In genomic region chr20:45253260-45253659, GRCh38 we compare ENCODE assay signal across 28 cellular contexts. TPM values are rescaled to one million over a fixed set of nuclear protein-coding genes. Genes with fewer than 3 reads are reported as not detected.
A peak's percentile ranks its signal among the peaks of the same experiment; 100 is the strongest.
DNase-seq lines count a peak whose midpoint lies in the region; ATAC-seq, FAIRE-seq and TF ChIP-seq lines count a peak whose summit lies in the region.
"Had no signal": no experiment of that assay in that cellular context is flagged by ENCODE, and none has a peak within 500 bp of the region (broad histone marks: within the 10 kb centered on the region; RNA-seq: fewer than 3 reads in every experiment).

No MANE protein-coding gene starts in this region.

- no peak for TF ChIP-seq EP300 in upper lobe of left lung (IDR thresholded peaks at IDR 0.05)

- TF ChIP-seq CTCF in breast epithelium (IDR thresholded peaks at IDR 0.05) (no peak), lung (IDR thresholded peaks at IDR 0.05; ENCODE audit: control extremely low read depth, extremely low read depth) (no peak), upper lobe of left lung (IDR thresholded peaks at IDR 0.05) (no peak)

- no peak for DNase-seq in HTR-8/SVneo (ENCODE audit: insufficient read length, low spot score)
- no peak for DNase-seq in breast epithelium (ENCODE audit: low spot score in 2 of 2)
- DNase-seq in lung (ENCODE audit: low spot score): no peak
- no peak for DNase-seq in upper lobe of left lung
- DNase-seq in stimulated activated CD4-positive, alpha-beta T cell treated with anti-CD3 and anti-CD28 coated beads, Interleukin-4, amount 100 ng/mL, for 24 hours: no peak
- no peak for DNase-seq in GM19240 (ENCODE audit: insufficient read length, low spot score)
- no peak for DNase-seq in stimulated activated CD4-positive, alpha-beta T cell treated with anti-CD3 and anti-CD28 coated beads, Interleukin-4, amount 100 ng/mL, for 4 hours
- DNase-seq: activated CD4-positive, alpha-beta T cell treated with anti-CD3 and anti-CD28 coated beads for 4 hours; activated naive CD8-positive, alpha-beta T cell treated with anti-CD3 and anti-CD28 coated beads, Interleukin-2, amount 50 U/mL, for 24 hours; activated T-cell treated with anti-CD3 and anti-CD28 coated beads, Interleukin-2, amount 50 U/mL, for 48 hours; cerebellar nuclear complex; DMS79; islet precursor cell; NCI-H1436; NCI-H2081 treated with DMSO at 0.1 percent for 48 hours; NCI-H446 treated with DMSO at 0.1 percent for 48 hours; Right ventricle myocardium superior; sigmoid colon; stimulated activated naive CD8-positive, alpha-beta T cell treated with anti-CD3 and anti-CD28 coated beads, Interleukin-15, Interleukin-2, amounts not matched to agents 100 U/mL and 50 U/mL, for 24 hours had no signal

- H3K27ac ChIP-seq in breast epithelium (peak overlapping the region; percentile 85 to 88), lung (ENCODE audit: low read depth in 1 of 2, low read length in 1 of 2) (peak overlapping the region in 1 of 2 donors; percentile 63), upper lobe of left lung (peak overlapping the region in 3 of 4 donors; percentile 83)

- H3K27me3 ChIP-seq in breast epithelium: no peaks in the 10 kb centered on the region
- H3K27me3 ChIP-seq in lung (ENCODE audit: control insufficient read depth, insufficient read depth): no peaks in the 10 kb centered on the region
- H3K27me3 ChIP-seq in upper lobe of left lung: no peaks in the 10 kb centered on the region

- no peaks in the 10 kb centered on the region for H3K36me3 ChIP-seq in breast epithelium
- H3K36me3 ChIP-seq in lung (ENCODE audit: control insufficient read depth in 2 of 2, insufficient read depth in 2 of 2, low read length in 2 of 2): no peaks in the 10 kb centered on the region
- H3K36me3 ChIP-seq in upper lobe of left lung: no peaks in the 10 kb centered on the region
- H3K36me3 ChIP-seq: sigmoid colon had no signal

- H3K4me3 ChIP-seq in breast epithelium (peak overlapping the region in 2 of 3 donors; percentile 31 to 45), lung (peak overlapping the region; percentile 7), upper lobe of left lung (peak overlapping the region in 3 of 4 donors; percentile 45 to 55 (median 48))
- H3K4me3 ChIP-seq: K562, sigmoid colon had no signal

- FAIRE-seq in HTR-8/SVneo (lab: Jason Lieb, UNC): peak; percentile 58
- FAIRE-seq: GM19239, K562 had no signal

- H3K9me3 ChIP-seq in breast epithelium (no peaks in the 10 kb centered on the region), lung (ENCODE audit: control insufficient read depth in 2 of 2, insufficient read depth in 1 of 2, low read length in 1 of 2) (no peaks in the 10 kb centered on the region), upper lobe of left lung (no peaks in the 10 kb centered on the region)
- H3K9me3 ChIP-seq: sigmoid colon had no signal

- 78 to 89% methylated on average over 4 of the region's 4 CpGs for WGBS in lung, 2 donors
- 70 to 86% methylated on average over 3 to 4 of the region's 4 CpGs for WGBS in upper lobe of left lung, 2 donors

- ATAC-seq in lung (ENCODE audit: insufficient read depth, low FRiP score) (no peak), upper lobe of left lung (ENCODE audit: low FRiP score in 2 of 2) (no peak)
- ATAC-seq: activated naive CD8-positive, alpha-beta T cell treated with anti-CD3 and anti-CD28 coated beads, Interleukin-2, amount 50 U/mL, for 24 hours; K562; stimulated activated naive CD8-positive, alpha-beta T cell treated with anti-CD3 and anti-CD28 coated beads, Interleukin-15, Interleukin-2, amounts not matched to agents 100 U/mL and 50 U/mL, for 24 hours had no signal

- TF ChIP-seq POLR2A in breast epithelium (IDR thresholded peaks at IDR 0.05) (no peak), upper lobe of left lung (IDR thresholded peaks at IDR 0.05) (no peak)

- intact Hi-C loops in breast epithelium (cut with DNase I; ENCODE audit: low total_unique reads): no loop called here

- H3K4me1 ChIP-seq in breast epithelium (peaks cover 5% of the 10 kb centered on the region in 2 donors), lung (ENCODE audit: control insufficient read depth in 2 of 2, insufficient read depth in 2 of 2, low read length in 2 of 2) (peaks cover 0 to 13% of the 10 kb centered on the region in 2 donors), upper lobe of left lung (peaks cover 20 to 59% (median 29%) of the 10 kb centered on the region in 4 donors)

RNA-seq across cellular contexts. Expression of gene SLPI, which starts 1.1 kb away (rescaled TPM):
- total RNA-seq in breast epithelium (100 to 1,000 TPM in 2 of 3 donors, 10 to 100 TPM in 1; 30.6 to 310 (median 248) TPM), lung (1,000 to 10,000 TPM in 1 of 2 donors, 100 to 1,000 TPM in 1; 451 to 1,312 TPM), upper lobe of left lung (1,000 to 10,000 TPM; 1,039 to 7,285 (median 2,025) TPM)
- 1,000 to 10,000 TPM; 2,300 to 8,409 TPM for polyA plus RNA-seq in lung
- total RNA-seq: OCI-LY7; progenitor cell of endocrine pancreas; T-helper 2 cell treated with Interferon-gamma antibody and Interleukin-4, amounts not matched to agents 100 ng/mL and 5 ng/mL, for 36 hours had no signal
- polyA plus RNA-seq: K562 had no signal

RNA-seq across cellular contexts. Expression of gene SEMG2, which starts 32.1 kb away (rescaled TPM):
- total RNA-seq in breast epithelium (under 1 TPM in 1 of 3 donors, not detected in 2; 0.16 TPM), lung (not detected), upper lobe of left lung (not detected)
- polyA plus RNA-seq in lung: not detected
- total RNA-seq: dermis microvascular lymphatic vessel endothelial cell; H4; K562; lower leg skin; OCI-LY7; progenitor cell of endocrine pancreas; Right ventricle myocardium superior; sigmoid colon; T-helper 2 cell treated with Interferon-gamma antibody and Interleukin-4, amounts not matched to agents 100 ng/mL and 5 ng/mL, for 36 hours had no signal
- polyA plus RNA-seq: BJ, K562, sigmoid colon had no signal

RNA-seq across cellular contexts. Expression of gene SEMG1, which starts 46.4 kb away (rescaled TPM):
- total RNA-seq in breast epithelium: 1 to 10 TPM in 1 of 3 donors, not detected in 2; 1.8 TPM
- total RNA-seq in lung: under 1 TPM in 1 of 2 donors, not detected in 1; 0.14 TPM
- polyA plus RNA-seq in lung: not detected
- not detected for total RNA-seq in upper lobe of left lung
- total RNA-seq: dermis microvascular lymphatic vessel endothelial cell; H4; K562; OCI-LY7; progenitor cell of endocrine pancreas; Right ventricle myocardium superior; sigmoid colon; T-helper 2 cell treated with Interferon-gamma antibody and Interleukin-4, amounts not matched to agents 100 ng/mL and 5 ng/mL, for 36 hours had no signal
- polyA plus RNA-seq: BJ, K562 had no signal

RNA-seq across cellular contexts. Expression of gene RBPJL, which starts 53.4 kb away (rescaled TPM):
- total RNA-seq in breast epithelium (not detected), lung (under 1 TPM in 1 of 2 donors, not detected in 1; 0.12 TPM), upper lobe of left lung (under 1 TPM in 2 of 6 donors, not detected in 4; 0.09 to 0.13 TPM)
- not detected for polyA plus RNA-seq in lung
- total RNA-seq: dermis microvascular lymphatic vessel endothelial cell; H4; K562; lower leg skin; OCI-LY7; Right ventricle myocardium superior; sigmoid colon; T-helper 2 cell treated with Interferon-gamma antibody and Interleukin-4, amounts not matched to agents 100 ng/mL and 5 ng/mL, for 36 hours had no signal
- polyA plus RNA-seq: BJ, K562 had no signal

RNA-seq across cellular contexts. Expression of gene MATN4, which starts 54.8 kb away (rescaled TPM):
- total RNA-seq in breast epithelium (1 to 10 TPM in 1 of 3 donors, under 1 TPM in 1, not detected in 1; 0.33 to 1.6 TPM), lung (under 1 TPM; 0.46 to 0.49 TPM), upper lobe of left lung (under 1 TPM in 2 of 6 donors, not detected in 4; 0.30 to 0.44 TPM)
- under 1 TPM; 0.14 to 0.24 TPM for polyA plus RNA-seq in lung
- total RNA-seq: H4, progenitor cell of endocrine pancreas, Right ventricle myocardium superior, sigmoid colon had no signal
- polyA plus RNA-seq: K562 had no signal
